ENCODE assay signal across 7 cellular contexts in genomic region chr11:113532697-113533424, GRCh38. TPM values are rescaled to one million over a fixed set of nuclear protein-coding genes. Genes with fewer than 3 reads are reported as not detected.
A peak's percentile ranks its signal among the peaks of the same experiment; 100 is the strongest.
DNase-seq lines count a peak whose midpoint lies in the region; ATAC-seq, FAIRE-seq and TF ChIP-seq lines count a peak whose summit lies in the region.

No MANE protein-coding gene starts in this region.

- intact Hi-C loops in sigmoid colon (cut with DNase I) = loop anchor here (1.0 to 5.0 kb wide), 2 partner anchors 199 to 228 kb away; no protein-coding TSS in a partner anchor

- no peak for FAIRE-seq in GM12891 (lab: Jason Lieb, UNC)

- no peak overlapping the region for H3K4me3 ChIP-seq in sigmoid colon

- TF ChIP-seq EP300 in sigmoid colon (IDR thresholded peaks at IDR 0.05) = no peak

- H3K27me3 ChIP-seq in sigmoid colon = no peaks in the 10 kb centered on the region

- H3K27ac ChIP-seq in sigmoid colon = no peak overlapping the region

- 13 to 15% methylated on average over 9 of the region's 9 CpGs for WGBS in sigmoid colon, 2 donors

- no peaks in the 10 kb centered on the region for H3K9me3 ChIP-seq in sigmoid colon

- DNase-seq in GM12891 (ENCODE audit: insufficient read length, low spot score) = peak; percentile 17
- peak; percentile 72 to 91 (median 80) for DNase-seq in NCI-H1417 (lab: John Stamatoyannopoulos, UW)
- peak; percentile 33 for DNase-seq in T follicular helper cell (ENCODE audit: low read depth)
- peak; percentile 29 for DNase-seq in amniotic stem cell (lab: John Stamatoyannopoulos, UW)
- peak; percentile 61 for DNase-seq in hepatic stellate cell (ENCODE audit: low spot score)
- peak; percentile 77 for DNase-seq in sigmoid colon

- H3K36me3 ChIP-seq in sigmoid colon = no peaks in the 10 kb centered on the region

- peak; percentile 30 to 83 (median 62) for TF ChIP-seq CTCF in sigmoid colon (IDR thresholded peaks at IDR 0.05)

- H3K4me1 ChIP-seq in sigmoid colon = no peaks in the 10 kb centered on the region

- TF ChIP-seq POLR2A in GM12891 (IDR thresholded peaks at IDR 0.05; ENCODE audit: low read depth, low read length) (no peak), sigmoid colon (IDR thresholded peaks at IDR 0.05) (no peak)

- ATAC-seq in GM18868 (IDR thresholded peaks at IDR 0.05; ENCODE audit: unreplicated experiment) = no peak

TF ChIP-seq in GM12891, 5 proteins besides CTCF, POLR2A, EP300 and RAD21:
- TF ChIP-seq POU2F2 (IDR thresholded peaks at IDR 0.05; ENCODE audit: low read depth, low read length) (no peak), SPI1 (IDR thresholded peaks at IDR 0.05; ENCODE audit: low read depth, low read length) (peak; percentile 23; the same call in 1 of the 2 replicates)

RNA-seq across cellular contexts. Expression of gene DRD2, which starts 57.7 kb away (rescaled TPM):
- not detected for polyA plus RNA-seq in GM12891 (2012; ENCODE audit: low read depth, missing spikeins)
- under 1 TPM in 3 of 4 donors, not detected in 1; 0.36 to 0.68 (median 0.66) TPM for total RNA-seq in sigmoid colon
- 1 to 10 TPM in 1 of 3 donors, under 1 TPM in 1, not detected in 1; 0.19 to 1.2 TPM for polyA plus RNA-seq in sigmoid colon

Comparison
In these comparisons a context has a peak if more than half of its experiments do, and no peak if none do; other contexts are left out.
1. DNase-seq: peak in every context shown above with its lines; median percentile 80 in NCI-H1417; 77 in sigmoid colon; 61 in hepatic stellate cell; 33 in T follicular helper cell; 29 in amniotic stem cell; 17 in GM12891.